Comparison of ENCODE assay signal across 17 cellular contexts in the genomic region with DNA sequence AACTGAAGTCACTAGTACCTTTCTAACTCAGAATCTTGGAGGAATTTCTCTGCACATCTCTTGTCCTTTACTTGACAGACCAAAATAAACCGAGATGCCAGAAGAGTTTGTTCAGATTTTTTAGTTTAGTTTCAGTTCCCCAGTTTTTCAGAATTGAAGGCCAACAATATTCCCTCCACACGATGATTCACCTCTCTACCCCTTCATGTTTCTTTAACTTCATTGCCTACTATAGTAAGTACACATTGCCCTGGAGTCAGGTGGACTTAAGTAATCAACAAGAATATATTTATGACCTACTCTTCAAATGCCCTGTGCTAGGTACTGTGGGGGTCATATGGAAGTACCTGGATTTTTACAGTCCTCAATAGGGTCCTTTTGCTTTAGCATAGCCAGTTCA.
DNase-seq lines count a peak whose midpoint lies in the region; ATAC-seq and TF ChIP-seq lines count a peak whose summit lies in the region.
"Had no signal": no experiment of that assay in that cellular context is flagged by ENCODE, and none has a peak within 500 bp of the region (broad histone marks: within the 10 kb centered on the region; RNA-seq: fewer than 3 reads in every experiment).

No MANE protein-coding gene starts in this region.

- peak overlapping the region in 2 of 10 experiments; percentile 19 to 26; a peak in 2 of 20 replicates for H3K4me3 ChIP-seq in BLaER1 treated with 17β-estradiol and CSF1 and Interleukin-3, amounts not matched to agents 10 nM and 100 nM
- no peak overlapping the region for H3K4me3 ChIP-seq in osteoblast (ENCODE audit: insufficient read depth, low read length)
- no peak overlapping the region for H3K4me3 ChIP-seq in effector memory CD4-positive, alpha-beta T cell (ENCODE audit: insufficient read depth, low read depth, low read length, poor library complexity, severe bottlenecking)
- H3K4me3 ChIP-seq: tibial artery had no signal

- H3K9ac ChIP-seq in BLaER1 treated with 17β-estradiol and CSF1 and Interleukin-3, amounts not matched to agents 10 nM and 100 nM, result peak overlapping the region in 4 of 11 experiments; percentile 58 to 83 (median 76); a peak in 8 of 22 replicates

- peak overlapping the region in 9 of 11 experiments; percentile 3 to 92 (median 65); a peak in 14 of 22 replicates for H3K4me2 ChIP-seq in BLaER1 treated with 17β-estradiol and CSF1 and Interleukin-3, amounts not matched to agents 10 nM and 100 nM
- H3K4me2 ChIP-seq in osteoblast (ENCODE audit: insufficient read depth, low read length), result peak overlapping the region; percentile 7

- no peaks in the 10 kb centered on the region for H3K27me3 ChIP-seq in BLaER1 treated with 17β-estradiol and CSF1 and Interleukin-3, amounts not matched to agents 10 nM and 100 nM
- H3K27me3 ChIP-seq in osteoblast (ENCODE audit: insufficient read depth, low read length), result no peaks in the 10 kb centered on the region
- H3K27me3 ChIP-seq in effector memory CD4-positive, alpha-beta T cell (replicated peaks; ENCODE audit: control insufficient read depth, insufficient read depth, low read length, poor library complexity, severe bottlenecking), result no peaks in the 10 kb centered on the region
- H3K27me3 ChIP-seq: tibial artery had no signal

- peaks cover 0 to 97% (median 26%) of the 10 kb centered on the region in 10 experiments; a peak in 15 of 20 replicates for H3K4me1 ChIP-seq in BLaER1 treated with 17β-estradiol and CSF1 and Interleukin-3, amounts not matched to agents 10 nM and 100 nM
- H3K4me1 ChIP-seq in osteoblast (ENCODE audit: insufficient read depth, low read length), result peaks cover 50% of the 10 kb centered on the region
- no peaks in the 10 kb centered on the region for H3K4me1 ChIP-seq in effector memory CD4-positive, alpha-beta T cell (ENCODE audit: control insufficient read depth, insufficient read depth, low read length, poor library complexity, severe bottlenecking)

- no peak for ATAC-seq in HG03521 (IDR thresholded peaks at IDR 0.05; ENCODE audit: unreplicated experiment)
- ATAC-seq: activated naive CD8-positive, alpha-beta T cell treated with anti-CD3 and anti-CD28 coated beads, Interleukin-2, amount 50 U/mL, for 24 hours had no signal

- no peaks in the 10 kb centered on the region for H3K79me2 ChIP-seq in osteoblast (ENCODE audit: insufficient read depth, low read length)

- DNase-seq in NAMALWA (ENCODE audit: low spot score), result peak; percentile 8
- DNase-seq in fibroblast of peridontal ligament (ENCODE audit: extremely low read depth), result peak; percentile 28
- DNase-seq in osteoblast (ENCODE audit: insufficient read length, low spot score, missing footprints), result no peak
- no peak for DNase-seq in DMS153 (lab: John Stamatoyannopoulos, UW)
- no peak for DNase-seq in effector memory CD4-positive, alpha-beta T cell
- DNase-seq in NCI-H774 (lab: John Stamatoyannopoulos, UW), result no peak
- DNase-seq: activated CD4-positive, alpha-beta T cell treated with anti-CD3 and anti-CD28 coated beads, Interleukin-2, amount 50 U/mL, for 48 hours; activated naive CD8-positive, alpha-beta T cell treated with anti-CD3 and anti-CD28 coated beads, Interleukin-2, amount 50 U/mL, for 24 hours; activated T-cell treated with anti-CD3 and anti-CD28 coated beads, Interleukin-2, amount 50 U/mL, for 48 hours; central memory CD4-positive, alpha-beta T cell; islet precursor cell; NCI-H1048; NCI-H2171 treated with DMSO at 0.1 percent for 48 hours; stimulated activated CD4-positive, alpha-beta T cell treated with anti-CD3 and anti-CD28 coated beads, Interleukin-4, amount 100 ng/mL, for 1 hour; tibial artery had no signal

- H3K27ac ChIP-seq in BLaER1 treated with 17β-estradiol and CSF1 and Interleukin-3, amounts not matched to agents 10 nM and 100 nM, result peak overlapping the region in 5 of 11 experiments; percentile 8 to 93 (median 81); a peak in 10 of 22 replicates
- peak overlapping the region; percentile 77 for H3K27ac ChIP-seq in osteoblast (ENCODE audit: low read depth, low read length)
- H3K27ac ChIP-seq in effector memory CD4-positive, alpha-beta T cell (ENCODE audit: insufficient read depth, low read length, poor library complexity, severe bottlenecking), result no peak overlapping the region
- H3K27ac ChIP-seq: tibial artery had no signal

- H2AFZ ChIP-seq in osteoblast (ENCODE audit: low read length), result peak overlapping the region; percentile 16

- H4K20me1 ChIP-seq in BLaER1 treated with 17β-estradiol and CSF1 and Interleukin-3, amounts not matched to agents 10 nM and 100 nM, result no peaks in the 10 kb centered on the region
- no peaks in the 10 kb centered on the region for H4K20me1 ChIP-seq in osteoblast (ENCODE audit: insufficient read depth, low read length)

- peaks cover 0 to 5% (median 0%) of the 10 kb centered on the region in 11 experiments; a peak in 1 of 22 replicates for H3K9me3 ChIP-seq in BLaER1 treated with 17β-estradiol and CSF1 and Interleukin-3, amounts not matched to agents 10 nM and 100 nM (replicated peaks in 1 of 11)
- no peaks in the 10 kb centered on the region for H3K9me3 ChIP-seq in osteoblast (ENCODE audit: low read depth, low read length)
- no peaks in the 10 kb centered on the region for H3K9me3 ChIP-seq in effector memory CD4-positive, alpha-beta T cell (ENCODE audit: control insufficient read depth, low read length)
- H3K9me3 ChIP-seq: tibial artery had no signal

- no peaks in the 10 kb centered on the region for H3K36me3 ChIP-seq in BLaER1 treated with 17β-estradiol and CSF1 and Interleukin-3, amounts not matched to agents 10 nM and 100 nM
- H3K36me3 ChIP-seq in osteoblast (ENCODE audit: insufficient read depth, low read length), result no peaks in the 10 kb centered on the region
- H3K36me3 ChIP-seq in effector memory CD4-positive, alpha-beta T cell (ENCODE audit: control insufficient read depth, insufficient read depth, low read length), result no peaks in the 10 kb centered on the region
- H3K36me3 ChIP-seq: tibial artery had no signal

- TF ChIP-seq CTCF in osteoblast (IDR thresholded peaks at IDR 0.05; ENCODE audit: extremely low read depth, low read depth, low read length), result no peak

Comparison
In these comparisons a context has a peak if more than half of its experiments do, and no peak if none do; other contexts are left out.
1. DNase-seq: peak in NAMALWA (single experiment) and fibroblast of peridontal ligament (single experiment); none in osteoblast (single experiment), DMS153 (single experiment), effector memory CD4-positive, alpha-beta T cell (0 of 3) and NCI-H774 (single experiment).